ENCODE assay signal across 27 cellular contexts in the genomic region with DNA sequence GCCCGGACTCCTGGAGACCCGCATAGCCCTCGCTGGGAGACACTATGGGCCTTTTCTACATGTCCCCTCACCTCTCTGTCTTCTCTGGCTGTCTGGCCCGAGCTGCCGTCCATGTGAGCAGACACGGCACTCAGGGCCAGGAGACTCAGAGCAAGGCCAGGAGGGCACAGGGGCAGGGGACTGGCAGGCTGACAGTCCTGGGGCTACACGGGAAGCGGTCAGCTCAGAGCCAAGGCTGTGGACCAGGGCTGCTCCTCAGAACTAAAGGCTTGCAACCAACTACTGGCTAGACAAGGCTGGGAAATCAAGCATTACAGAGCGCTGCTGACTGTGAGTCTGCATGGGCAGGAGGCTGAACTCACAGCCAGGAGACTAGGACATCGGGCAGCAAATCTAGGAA. TPM values are rescaled to one million over a fixed set of nuclear protein-coding genes. Genes with fewer than 3 reads are reported as not detected.
DNase-seq lines count a peak whose midpoint lies in the region; ATAC-seq lines count a peak whose summit lies in the region.
"Had no signal": no experiment of that assay in that cellular context is flagged by ENCODE, and none has a peak within 500 bp of the region (broad histone marks: within the 10 kb centered on the region; RNA-seq: fewer than 3 reads in every experiment).

No MANE protein-coding gene starts in this region.

- H3K27ac ChIP-seq in trophoblast cell (ENCODE audit: low read depth, low read length), result no peak overlapping the region
- H3K27ac ChIP-seq: BLaER1 treated with 17β-estradiol and CSF1 and Interleukin-3, amounts not matched to agents 10 nM and 100 nM; RWPE1; SK-N-MC had no signal

- H3K4ac ChIP-seq in trophoblast cell (ENCODE audit: low read depth, low read length), result no peak overlapping the region

- peak overlapping the region; percentile 79 for H2AK5ac ChIP-seq in trophoblast cell (ENCODE audit: low read length)

- no peak overlapping the region for H2BK5ac ChIP-seq in trophoblast cell (ENCODE audit: low read depth, low read length, poor library complexity)

- H3K14ac ChIP-seq in trophoblast cell (ENCODE audit: low read length), result peak overlapping the region; percentile 65

- H4K8ac ChIP-seq in trophoblast cell (ENCODE audit: low read depth, low read length), result peak overlapping the region; percentile 2

- peak overlapping the region; percentile 10 for H2BK120ac ChIP-seq in trophoblast cell (ENCODE audit: insufficient read depth, low read length, poor library complexity)

- no peak for ATAC-seq in HG02981 (IDR thresholded peaks at IDR 0.05; ENCODE audit: unreplicated experiment)
- ATAC-seq: GM23338 had no signal

- no peak overlapping the region for H3K4me3 ChIP-seq in trophoblast cell (ENCODE audit: low read depth, low read length)
- H3K4me3 ChIP-seq: BLaER1 treated with 17β-estradiol and CSF1 and Interleukin-3, amounts not matched to agents 10 nM and 100 nM; GM23338; SK-N-MC had no signal

- no peak overlapping the region for H4K12ac ChIP-seq in trophoblast cell (ENCODE audit: low read depth, low read length)

- H3K79me1 ChIP-seq in trophoblast cell (ENCODE audit: low read length), result peaks cover 7% of the 10 kb centered on the region

- no peak overlapping the region for H2AFZ ChIP-seq in trophoblast cell (ENCODE audit: insufficient read depth, low read length, poor library complexity)
- H2AFZ ChIP-seq: GM23338 had no signal

- no peak overlapping the region for H3K4me2 ChIP-seq in trophoblast cell (ENCODE audit: low read length)
- H3K4me2 ChIP-seq: BLaER1 treated with 17β-estradiol and CSF1 and Interleukin-3, amounts not matched to agents 10 nM and 100 nM; GM23338 had no signal

- peaks cover 10 to 19% of the 10 kb centered on the region in 2 experiments for H3K4me1 ChIP-seq in trophoblast cell (ENCODE audit: control insufficient read depth in 1 of 2, insufficient read depth in 2 of 2, low read length in 2 of 2)
- H3K4me1 ChIP-seq: Caco-2 had no signal

- no peak overlapping the region for H3K23ac ChIP-seq in trophoblast cell (ENCODE audit: low read length)

- H3K9ac ChIP-seq in trophoblast cell (ENCODE audit: low read length), result no peak overlapping the region
- H3K9ac ChIP-seq: BLaER1 treated with 17β-estradiol and CSF1 and Interleukin-3, amounts not matched to agents 10 nM and 100 nM had no signal

- H3K18ac ChIP-seq in trophoblast cell (ENCODE audit: low read length), result peak overlapping the region; percentile 20

- H4K91ac ChIP-seq in trophoblast cell (ENCODE audit: low read depth, low read length), result peak overlapping the region; percentile 32

- DNase-seq in SKM-1 treated with dmso at 0.1 percent for 144 hours (lab: John Stamatoyannopoulos, UW; ENCODE audit: unreplicated experiment) (peak; percentile 10), SKM-1 (lab: John Stamatoyannopoulos, UW; ENCODE audit: unreplicated experiment) (no peak), medulla oblongata (ENCODE audit: extremely low spot score) (peak; percentile 17), trophoblast cell (no peak), ecto neural progenitor cell (ENCODE audit: low spot score) (no peak), NCI-H2196 (lab: John Stamatoyannopoulos, UW; ENCODE audit: unreplicated experiment) (no peak)
- no peak for DNase-seq in effector CD4-positive, alpha-beta T cell
- DNase-seq: 8988T; Caco-2; CD4-positive, alpha-beta memory T cell; DMS 273 treated with DMSO at 0.1 percent for 48 hours; DMS79 treated with DMSO at 0.1 percent for 48 hours; HCEC 1CT; NCI-H1417; NCI-H187 treated with DMSO at 0.1 percent for 48 hours; NCI-H2107; NCI-H226; NCI-H510A treated with DMSO at 0.1 percent for 48 hours; NCI-H748 treated with DMSO at 0.1 percent for 48 hours; NK-92 treated with Interleukin-12 subunit alpha and Interleukin-12 subunit beta, amount 100 ng/mL, for 24 hours; SHP77 treated with DMSO at 0.1 percent for 48 hours had no signal

- H3K36me3 ChIP-seq in trophoblast cell (ENCODE audit: control insufficient read depth in 1 of 2, insufficient read depth in 2 of 2, low read length in 2 of 2), result no peaks in the 10 kb centered on the region
- H3K36me3 ChIP-seq: BLaER1 treated with 17β-estradiol and CSF1 and Interleukin-3, amounts not matched to agents 10 nM and 100 nM had no signal

- H3K79me2 ChIP-seq in trophoblast cell (ENCODE audit: control insufficient read depth, insufficient read depth, low read length, poor library complexity), result no peaks in the 10 kb centered on the region

- H3K27me3 ChIP-seq in trophoblast cell (ENCODE audit: insufficient read depth, low read length), result no peaks in the 10 kb centered on the region
- H3K27me3 ChIP-seq: BLaER1 treated with 17β-estradiol and CSF1 and Interleukin-3, amounts not matched to agents 10 nM and 100 nM had no signal

- peaks cover 4% of the 10 kb centered on the region for H3K9me3 ChIP-seq in trophoblast cell (ENCODE audit: insufficient read depth, low read depth, low read length)
- H3K9me3 ChIP-seq: BLaER1 treated with 17β-estradiol and CSF1 and Interleukin-3, amounts not matched to agents 10 nM and 100 nM; Caco-2 had no signal

- H2BK12ac ChIP-seq in trophoblast cell (ENCODE audit: low read length), result peak overlapping the region; percentile 9

- no CpG with 5 or more reads among the region's 10 CpGs for WGBS in trophoblast cell (ENCODE audit: extremely low coverage, insufficient coverage, insufficient read length)

RNA-seq across cellular contexts. Expression of a gene that starts 56.1 kb away (rescaled TPM):
- polyA plus RNA-seq in trophoblast cell (2013), result 41.5 and 45.5 TPM in 2 replicates
- polyA plus RNA-seq: IgD-negative memory B cell had no signal

Comparison
In these comparisons a context has a peak if more than half of its experiments do, and no peak if none do; other contexts are left out.
1. DNase-seq: peak in SKM-1 treated with dmso at 0.1 percent for 144 hours (single experiment) and medulla oblongata (single experiment); none in SKM-1 (single experiment), trophoblast cell (0 of 2), ecto neural progenitor cell (single experiment), NCI-H2196 (single experiment) and effector CD4-positive, alpha-beta T cell (single experiment).